8 cellular contexts compared by ENCODE assay signal in the genomic region with DNA sequence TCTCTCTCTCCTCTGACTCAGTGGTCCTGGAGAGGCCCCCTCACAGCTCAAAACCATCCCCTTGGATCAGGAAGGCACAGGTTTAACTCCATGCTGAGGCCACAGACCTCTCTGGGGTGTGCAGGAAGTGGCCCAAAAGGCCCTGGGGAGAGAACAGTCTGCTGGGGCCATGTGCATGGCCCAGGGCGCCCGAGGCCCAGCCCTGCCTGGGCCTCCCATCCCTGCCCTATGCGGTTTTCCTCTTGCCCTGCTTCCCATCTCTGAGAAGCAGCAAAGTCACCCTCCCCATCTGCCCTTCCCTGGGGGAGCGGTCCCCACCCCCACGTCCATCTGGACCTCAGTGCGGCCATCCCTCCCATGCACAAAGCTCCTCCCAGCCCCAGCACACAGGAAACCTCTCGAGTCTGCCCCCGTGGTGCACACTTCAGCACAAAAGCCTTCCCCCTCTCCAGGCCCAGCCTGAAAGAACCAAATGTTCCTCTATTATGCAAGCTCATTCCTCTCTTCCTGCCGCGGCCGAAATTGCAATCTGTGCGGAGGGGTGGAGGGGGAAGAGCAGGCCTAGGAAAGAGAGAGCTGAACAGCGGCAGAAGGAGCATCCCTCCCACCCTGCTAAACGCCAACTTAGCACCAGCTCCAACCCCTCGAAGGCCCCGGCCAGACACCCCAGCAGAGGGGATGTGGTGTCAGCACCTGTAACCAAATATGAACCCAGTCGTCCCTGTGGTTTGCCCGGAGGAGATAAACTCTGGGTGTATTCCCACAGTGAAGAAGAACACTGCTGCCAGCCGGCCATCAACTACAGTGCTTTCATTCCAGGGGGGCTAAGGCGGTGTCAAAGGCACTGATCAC.
DNase-seq lines count a peak whose midpoint lies in the region; ATAC-seq, FAIRE-seq and TF ChIP-seq lines count a peak whose summit lies in the region.

No MANE protein-coding gene starts in this region.

- peaks cover 6% of the 10 kb centered on the region for H3K36me3 Mint-ChIP-seq in Calu3 (ENCODE audit: insufficient read depth, unreplicated experiment)

- DNase-seq in D721Med (ENCODE audit: insufficient read length, low spot score) (peak; percentile 78), MM.1S (peak; percentile 68), SK-N-DZ (ENCODE audit: low spot score) (peak; percentile 59), fibroblast of villous mesenchyme (ENCODE audit: low read depth) (peak; percentile 98), occipital lobe (lab: John Stamatoyannopoulos, UW) (peak; percentile 92), GM12892 (ENCODE audit: insufficient read length) (no peak), Calu3 (no peak)

- H3K9ac ChIP-seq in MM.1S (ENCODE audit: low read length), result 0 out of 2 replicates have a peak overlapping the region, but pooled peaks have one; percentile 13

- TF ChIP-seq POLR2A in GM12892 (IDR thresholded peaks at IDR 0.05; ENCODE audit: low read depth, low read length), result no peak

- H3K4me3 Mint-ChIP-seq in Calu3 (ENCODE audit: low read depth, unreplicated experiment), result no peak overlapping the region

- BruUV-seq in Calu3 (replicated peaks; lab: Mats Ljungman, UMichigan), result no TSS peak

- H3K4me3 ChIP-seq in MM.1S (ENCODE audit: low read length), result no peak overlapping the region
- H3K4me3 ChIP-seq in fibroblast of villous mesenchyme (ENCODE audit: low read depth, low read length), result no peak overlapping the region

- H3K27me3 Mint-ChIP-seq in Calu3 (ENCODE audit: unreplicated experiment), result no peaks in the 10 kb centered on the region

- intact Hi-C loops in Calu3 (cut with micrococcal nuclease; ENCODE audit: unreplicated experiment), result no loop called here

- peak overlapping the region; percentile 66 for H3K4me2 ChIP-seq in MM.1S (ENCODE audit: low read depth, low read length)

- H3K27ac Mint-ChIP-seq in Calu3 (ENCODE audit: unreplicated experiment), result no peak overlapping the region

- no peak for ATAC-seq in HG02981 (IDR thresholded peaks at IDR 0.05; ENCODE audit: unreplicated experiment)

- peak overlapping the region; percentile 63; the same call in 1 of the 2 replicates for H3K27ac ChIP-seq in MM.1S (ENCODE audit: low read length)

- no peaks in the 10 kb centered on the region for H3K79me2 ChIP-seq in MM.1S (ENCODE audit: low read length)

- TF ChIP-seq CTCF in D721Med (IDR thresholded peaks at IDR 0.05; ENCODE audit: insufficient read depth, missing control alignments) (no peak), MM.1S (IDR thresholded peaks at IDR 0.05; ENCODE audit: low read length) (no peak), fibroblast of villous mesenchyme (IDR thresholded peaks at IDR 0.05; ENCODE audit: insufficient read depth, low read depth, low read length) (peak; percentile 5), Calu3 (IDR thresholded peaks at IDR 0.05; ENCODE audit: unreplicated experiment) (no peak)

- no peaks in the 10 kb centered on the region for H4K20me1 ChIP-seq in MM.1S (ENCODE audit: insufficient read depth, low read length)

- H3K4me1 Mint-ChIP-seq in Calu3 (ENCODE audit: low read depth, unreplicated experiment), result peaks cover 44% of the 10 kb centered on the region

- H3K36me3 ChIP-seq in MM.1S (replicated peaks; ENCODE audit: insufficient read depth, low read length), result no peaks in the 10 kb centered on the region

- peak overlapping the region; percentile 72 for H2AFZ ChIP-seq in MM.1S (ENCODE audit: low read length)

- FAIRE-seq in D721Med (lab: Jason Lieb, UNC) (no peak), GM12892 (lab: Jason Lieb, UNC) (no peak)

- H3F3A ChIP-seq in MM.1S (ENCODE audit: insufficient read depth, low read length), result peaks cover 11% of the 10 kb centered on the region

- no peaks in the 10 kb centered on the region for H3K9me2 ChIP-seq in MM.1S (replicated peaks; ENCODE audit: insufficient read depth, low read length)

- H3K9me3 Mint-ChIP-seq in Calu3 (ENCODE audit: low read depth, unreplicated experiment), result no peaks in the 10 kb centered on the region

- CTCF ChIA-PET in Calu3 (lab: Charles Lee), result no interaction called here

- H3K9me3 ChIP-seq in MM.1S (replicated peaks; ENCODE audit: insufficient read depth, low read length), result no peaks in the 10 kb centered on the region

- H3K4me1 ChIP-seq in MM.1S (ENCODE audit: low read length), result peaks cover 16% of the 10 kb centered on the region

- no peaks in the 10 kb centered on the region for H3K27me3 ChIP-seq in MM.1S (replicated peaks; ENCODE audit: insufficient read depth, low read length)

Comparison
In these comparisons a context has a peak if more than half of its experiments do, and no peak if none do; other contexts are left out.
1. DNase-seq: peak in D721Med (single experiment), MM.1S (single experiment), SK-N-DZ (single experiment), fibroblast of villous mesenchyme (single experiment) and occipital lobe (single experiment); none in GM12892 (single experiment) and Calu3 (single experiment).